2 cellular contexts compared by ENCODE assay signal in genomic region chr12:90172524-90172923, GRCh38.
TF ChIP-seq lines count a peak whose summit lies in the region.

No MANE protein-coding gene starts in this region.

TF ChIP-seq in HepG2, 621 proteins besides CTCF, POLR2A, EP300 and RAD21:
- peak; percentile 38; the same call in 1 of the 2 replicates for TF ChIP-seq CEBPB (IDR thresholded peaks at IDR 0.05; ENCODE audit: borderline replicate concordance, low read depth, low read length)
- TF ChIP-seq, protein P1, sequence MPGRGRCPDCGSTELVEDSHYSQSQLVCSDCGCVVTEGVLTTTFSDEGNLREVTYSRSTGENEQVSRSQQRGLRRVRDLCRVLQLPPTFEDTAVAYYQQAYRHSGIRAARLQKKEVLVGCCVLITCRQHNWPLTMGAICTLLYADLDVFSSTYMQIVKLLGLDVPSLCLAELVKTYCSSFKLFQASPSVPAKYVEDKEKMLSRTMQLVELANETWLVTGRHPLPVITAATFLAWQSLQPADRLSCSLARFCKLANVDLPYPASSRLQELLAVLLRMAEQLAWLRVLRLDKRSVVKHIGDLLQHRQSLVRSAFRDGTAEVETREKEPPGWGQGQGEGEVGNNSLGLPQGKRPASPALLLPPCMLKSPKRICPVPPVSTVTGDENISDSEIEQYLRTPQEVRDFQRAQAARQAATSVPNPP (CRISPR knock-in tag; IDR thresholded peaks at IDR 0.05) = no peak

TF ChIP-seq in H1, 55 proteins besides CTCF, POLR2A, EP300 and RAD21:
- TF ChIP-seq CEBPB (IDR thresholded peaks at IDR 0.05; ENCODE audit: low read depth, low read length) (peak; percentile 62), BACH1 (IDR thresholded peaks at IDR 0.05; ENCODE audit: low read length) (no peak), SUZ12 (IDR thresholded peaks at IDR 0.05; ENCODE audit: low read length) (no peak), SIRT6 (IDR thresholded peaks at IDR 0.05; ENCODE audit: low read length) (no peak)
TF ChIP-seq in H1: peak in this region for 1.
